8 cellular contexts compared by ENCODE assay signal in genomic region chr6:159789377-159790148, GRCh38. TPM values are rescaled to one million over a fixed set of nuclear protein-coding genes. Genes with fewer than 3 reads are reported as not detected.
DNase-seq lines count a peak whose midpoint lies in the region; ATAC-seq and TF ChIP-seq lines count a peak whose summit lies in the region.

Gene TCP1, minus strand, starts transcription at chr6:159789602. Its CDS starts 134 bp downstream, at chr6:159789468.

- H3K4me3 Mint-ChIP-seq in type B pancreatic cell: peak within 1 kb of the TSS; percentile 100

- peak within 1 kb of the TSS; percentile 100 for H3K27ac Mint-ChIP-seq in type B pancreatic cell

- peaks cover 0 to 67% (median 60%) of the 10 kb centered on the region in 9 donors for H3K36me3 ChIP-seq in heart left ventricle

- no peaks in the 10 kb centered on the region for H3K27me3 ChIP-seq in heart left ventricle

- H3K4me1 Mint-ChIP-seq in type B pancreatic cell (ENCODE audit: unreplicated experiment): peaks cover 26% of the 10 kb centered on the region

- TF ChIP-seq CTCF in GM13976 (IDR thresholded peaks at IDR 0.05; ENCODE audit: borderline replicate concordance, control extremely low read depth, extremely low read depth, insufficient read depth, missing control alignments): no peak
- TF ChIP-seq CTCF in heart left ventricle (IDR thresholded peaks at IDR 0.05): no peak
- TF ChIP-seq CTCF in type B pancreatic cell (conservative IDR thresholded peaks at IDR 0.05): no peak

- peak within 1 kb of the TSS; percentile 80 to 100 (median 93) for H3K4me3 ChIP-seq in heart left ventricle

- intact Hi-C loops in T-helper 1 cell treated with Interleukin-12 subunit alpha and Interleukin-12 subunit beta and Interleukin-4 antibody, amounts not matched to agents 30 ng/mL and 1 ng/mL, for 36 hours (cut with micrococcal nuclease): loop anchor here (1.0 to 5.0 kb wide), 16 partner anchors 27 to 1622 kb away; partner anchors contain the start of genes ACAT2, DYNLT1, GTF2H5 and SERAC1
- intact Hi-C loops in heart left ventricle (cut with DNase I): loop anchor here (1.0 to 10.0 kb wide), 10 partner anchors 27 to 97 kb away; partner anchors contain the start of genes SOD2 (in 9 of the 10), WTAP (in 8 of the 10) and ACAT2 (in 2 of the 10)

- in situ Hi-C loops in GM13976 (cut with MboI; ENCODE audit: low sequenced_read_pairs, unreplicated experiment): no loop called here

- 0% methylated on average over 53 to 64 of the region's 64 CpGs for WGBS in heart left ventricle, 4 donors

- peak within 1 kb of the TSS; percentile 73 to 99 (median 96) for H3K27ac ChIP-seq in heart left ventricle

- peak in 1 of 2 donors; percentile 89 for TF ChIP-seq POLR2A in heart left ventricle (IDR thresholded peaks at IDR 0.05)

- H3K36me3 Mint-ChIP-seq in type B pancreatic cell: peaks cover 28% of the 10 kb centered on the region

- H3K9me3 Mint-ChIP-seq in type B pancreatic cell: no peaks in the 10 kb centered on the region

- DNase-seq in GM13976 (ENCODE audit: low spot score) (peak; percentile 96), NCI-H146 treated with DMSO at 0.1 percent for 48 hours (lab: John Stamatoyannopoulos, UW; ENCODE audit: unreplicated experiment) (peak; percentile 100), amniotic epithelial cell (ENCODE audit: low read depth) (peak; percentile 100), heart left ventricle (peak; percentile 99 to 100 (median 100)), pons (ENCODE audit: low spot score) (peak; percentile 100), type B pancreatic cell (ENCODE audit: extremely low spot score, unreplicated experiment) (peak; percentile 98)

- H3K27me3 Mint-ChIP-seq in type B pancreatic cell: no peaks in the 10 kb centered on the region

- ATAC-seq in HG02870 (IDR thresholded peaks at IDR 0.05; ENCODE audit: unreplicated experiment) (peak; percentile 65), heart left ventricle (peak; percentile 92 to 95 (median 94))

- no peaks in the 10 kb centered on the region for H3K9me3 ChIP-seq in heart left ventricle

- peaks cover 5 to 50% (median 35%) of the 10 kb centered on the region in 12 donors for H3K4me1 ChIP-seq in heart left ventricle

RNA-seq across cellular contexts. Expression of gene TCP1, which starts in this region (rescaled TPM):
- 227 and 230 TPM in 2 replicates for total RNA-seq in T-helper 1 cell treated with Interleukin-12 subunit alpha and Interleukin-12 subunit beta and Interleukin-4 antibody, amounts not matched to agents 30 ng/mL and 1 ng/mL, for 36 hours
- total RNA-seq in heart left ventricle (100 to 1,000 TPM; 107 to 184 (median 142) TPM), type B pancreatic cell (ENCODE audit: low replicate concordance) (206 and 235 TPM in 2 replicates)
- 100 to 1,000 TPM in 1 of 2 donors, 10 to 100 TPM in 1; 89.2 to 241 TPM for polyA plus RNA-seq in heart left ventricle

Comparison
In these comparisons a context has a peak if more than half of its experiments do, and no peak if none do; other contexts are left out.
1. Peak in every context shown above with its lines: DNase-seq, ATAC-seq, H3K4me3 ChIP-seq and H3K27ac ChIP-seq.